In genomic region chrX:29136904-29137303, GRCh38 we compare ENCODE assay signal across 19 cellular contexts.
"Had no signal": no experiment of that assay in that cellular context is flagged by ENCODE, and none has a peak within 500 bp of the region (broad histone marks: within the 10 kb centered on the region; RNA-seq: fewer than 3 reads in every experiment).

No MANE protein-coding gene starts in this region.

- H3K27me3 ChIP-seq: SJSA1 had no signal

- DNase-seq: IMR-90, Karpas-422, KG1, MM.1S, NCI-H1092 treated with DMSO at 0.1 percent for 48 hours, NCI-H1436, NCI-H187 treated with DMSO at 0.1 percent for 48 hours, NCI-H2029 treated with DMSO at 0.1 percent for 48 hours, NCI-H2227 treated with DMSO at 0.1 percent for 48 hours, NCI-H524, NCI-H526 treated with DMSO at 0.1 percent for 48 hours, NCI-H774, Right ventricle myocardium superior, RPMI8226, SIG-M5 had no signal

- H3K9me3 ChIP-seq: SJSA1 had no signal

- H3K27ac ChIP-seq: SJSA1, SK-N-MC had no signal

- H3K36me3 ChIP-seq: SJSA1 had no signal

- H3K4me3 ChIP-seq: SJSA1, SK-N-MC had no signal

- FAIRE-seq: HepG2, RCC 7860 had no signal

- H3K4me1 ChIP-seq: SJSA1 had no signal

- ATAC-seq: HepG2 had no signal
